In the genomic region with DNA sequence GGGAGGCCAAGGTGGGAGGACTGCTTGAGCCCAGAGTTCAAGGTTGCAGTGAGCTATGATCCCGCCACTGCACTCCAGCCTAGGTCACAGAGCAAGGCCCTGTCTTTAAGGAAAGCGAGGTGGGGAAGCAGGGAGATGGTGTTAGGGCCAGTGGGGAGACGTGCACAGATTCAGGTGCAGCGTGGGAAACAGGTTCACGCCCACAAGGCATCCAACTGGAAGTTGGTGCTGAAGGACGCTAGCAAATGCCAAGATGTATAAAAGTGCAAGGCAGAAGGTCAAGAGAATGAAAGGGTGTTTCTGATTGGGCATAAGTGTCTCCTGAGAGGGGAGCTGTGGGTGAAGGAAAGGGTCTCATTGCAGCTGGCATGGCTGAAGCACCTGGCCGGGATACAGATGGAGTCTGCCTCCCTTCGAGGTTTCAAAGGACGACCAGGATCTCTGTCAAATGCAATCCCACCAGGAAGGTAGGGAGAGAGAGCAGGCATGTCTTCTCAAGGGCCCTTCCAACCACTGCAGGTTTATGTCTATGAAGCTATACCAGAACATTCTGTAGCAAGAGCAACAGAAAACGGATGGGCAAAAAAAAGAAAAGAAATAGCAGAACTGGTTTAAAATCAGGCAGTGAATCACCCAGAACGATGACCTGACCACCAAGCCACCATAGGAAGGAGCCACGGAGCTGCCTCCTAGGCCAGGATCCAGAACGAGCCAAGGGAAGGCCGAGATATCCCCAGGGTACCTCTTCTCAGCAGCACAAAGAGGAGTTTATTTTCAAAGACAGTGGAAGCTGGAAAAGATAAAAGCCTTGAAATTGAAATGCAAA, we compare ENCODE assay signal across 23 cellular contexts.
"Had no signal": no experiment of that assay in that cellular context is flagged by ENCODE, and none has a peak within 500 bp of the region (broad histone marks: within the 10 kb centered on the region; RNA-seq: fewer than 3 reads in every experiment).

No MANE protein-coding gene starts in this region.

- H2AFZ ChIP-seq: hepatocyte had no signal

- H3K27ac ChIP-seq: hepatocyte, SJCRH30, thoracic aorta had no signal

- ATAC-seq: activated CD4-positive, alpha-beta T cell treated with anti-CD3 and anti-CD28 coated beads for 36 hours; activated naive CD4-positive, alpha-beta T cell treated with anti-CD3 and anti-CD28 coated beads, Interleukin-2, amount 50 U/mL, for 72 hours; left ventricle myocardium superior had no signal

- H3K9me3 Mint-ChIP-seq: activated B cell treated with CpG ODN at 0.5 μM for 24 hours; activated naive CD4-positive, alpha-beta T cell treated with anti-CD3 and anti-CD28 coated beads, Interleukin-2, amount 50 U/mL, for 72 hours; immature natural killer cell; type B pancreatic cell had no signal

- H3K36me3 Mint-ChIP-seq: immature natural killer cell, type B pancreatic cell had no signal

- H3K4me1 ChIP-seq: SJCRH30 had no signal

- FAIRE-seq: astrocyte, endometrium, frontal cortex had no signal

- H3K4me2 ChIP-seq: hepatocyte had no signal

- H3K4me3 ChIP-seq: hepatocyte, SJCRH30, thoracic aorta had no signal

- H3K4me1 Mint-ChIP-seq: immature natural killer cell had no signal

- H3K27me3 Mint-ChIP-seq: activated B cell treated with CpG ODN at 0.5 μM for 24 hours had no signal

- H3K27ac Mint-ChIP-seq: activated B cell treated with CpG ODN at 0.5 μM for 24 hours; activated CD4-positive, alpha-beta T cell treated with anti-CD3 and anti-CD28 coated beads for 36 hours; activated naive CD4-positive, alpha-beta T cell treated with anti-CD3 and anti-CD28 coated beads, Interleukin-2, amount 50 U/mL, for 72 hours; immature natural killer cell; type B pancreatic cell had no signal

- DNase-seq: activated B cell treated with CpG ODN at 0.5 μM for 24 hours; activated CD4-positive, alpha-beta T cell treated with anti-CD3 and anti-CD28 coated beads for 36 hours; activated CD4-positive, alpha-beta T cell treated with anti-CD3 and anti-CD28 coated beads, Interleukin-2, amount 50 U/mL, for 4 hours; activated T-cell treated with anti-CD3 and anti-CD28 coated beads, Interleukin-2, amount 50 U/mL, for 1 hour; cerebellar nuclear complex; glutamatergic neuron; immature natural killer cell; left ventricle myocardium superior; mesenchymal stem cell; occipital lobe; posterior cingulate gyrus; retina; SJCRH30; stimulated activated CD4-positive, alpha-beta T cell treated with anti-CD3 and anti-CD28 coated beads, Interleukin-4, amount 100 ng/mL, for 1 hour; stimulated activated naive CD4-positive, alpha-beta T cell; T-helper 9 cell had no signal

- H3K79me2 ChIP-seq: hepatocyte had no signal

- H3K4me3 Mint-ChIP-seq: activated B cell treated with CpG ODN at 0.5 μM for 24 hours; activated CD4-positive, alpha-beta T cell treated with anti-CD3 and anti-CD28 coated beads for 36 hours; immature natural killer cell; type B pancreatic cell had no signal

- H3K27me3 ChIP-seq: hepatocyte, SJCRH30 had no signal

- H3K9me3 ChIP-seq: SJCRH30, thoracic aorta had no signal
